In the genomic region with DNA sequence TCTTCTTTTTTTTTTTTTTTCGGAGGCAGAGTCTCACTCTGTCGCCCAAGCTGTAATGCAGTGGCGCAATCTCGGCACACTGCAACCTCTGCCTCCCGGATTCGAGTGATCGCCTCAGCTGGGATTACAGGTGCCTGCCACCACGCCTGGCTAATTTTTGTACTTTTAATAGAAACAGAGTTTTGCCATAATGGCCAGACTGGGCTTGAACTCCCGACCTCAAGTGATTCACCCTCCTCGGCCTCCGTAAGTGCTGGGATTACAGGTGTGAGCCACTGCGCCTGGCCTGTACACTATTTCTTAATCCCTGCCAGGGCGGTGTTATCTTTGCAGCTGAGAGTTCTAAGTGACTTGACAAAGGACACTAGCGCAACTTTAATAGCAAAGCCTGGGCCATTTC, we compare ENCODE assay signal across 1 cellular context.
TF ChIP-seq lines count a peak whose summit lies in the region.

No MANE protein-coding gene starts in this region.

TF ChIP-seq in HCT116, 20 proteins besides CTCF, POLR2A, EP300 and RAD21:
- TF ChIP-seq JUND (IDR thresholded peaks at IDR 0.05) (no peak), EGR1 (IDR thresholded peaks at IDR 0.05; ENCODE audit: low read depth) (no peak), CEBPB (IDR thresholded peaks at IDR 0.05; ENCODE audit: low read depth) (no peak), YY1 (IDR thresholded peaks at IDR 0.05; ENCODE audit: extremely low read depth, insufficient replicate concordance, low read depth, low read length) (no peak), TCF7L2 (IDR thresholded peaks at IDR 0.05; ENCODE audit: borderline replicate concordance, extremely low read depth, insufficient read depth, insufficient read length) (no peak), ELF1 (IDR thresholded peaks at IDR 0.05; ENCODE audit: borderline replicate concordance, low read depth) (no peak), ZNF274 (IDR thresholded peaks at IDR 0.05; ENCODE audit: low read depth, low read length) (no peak), MAX (IDR thresholded peaks at IDR 0.05) (no peak), SRF (IDR thresholded peaks at IDR 0.05; ENCODE audit: low read depth) (no peak), EZH2phosphoT487 (IDR thresholded peaks at IDR 0.05; ENCODE audit: borderline replicate concordance) (no peak)
- TF ChIP-seq, protein P1, sequence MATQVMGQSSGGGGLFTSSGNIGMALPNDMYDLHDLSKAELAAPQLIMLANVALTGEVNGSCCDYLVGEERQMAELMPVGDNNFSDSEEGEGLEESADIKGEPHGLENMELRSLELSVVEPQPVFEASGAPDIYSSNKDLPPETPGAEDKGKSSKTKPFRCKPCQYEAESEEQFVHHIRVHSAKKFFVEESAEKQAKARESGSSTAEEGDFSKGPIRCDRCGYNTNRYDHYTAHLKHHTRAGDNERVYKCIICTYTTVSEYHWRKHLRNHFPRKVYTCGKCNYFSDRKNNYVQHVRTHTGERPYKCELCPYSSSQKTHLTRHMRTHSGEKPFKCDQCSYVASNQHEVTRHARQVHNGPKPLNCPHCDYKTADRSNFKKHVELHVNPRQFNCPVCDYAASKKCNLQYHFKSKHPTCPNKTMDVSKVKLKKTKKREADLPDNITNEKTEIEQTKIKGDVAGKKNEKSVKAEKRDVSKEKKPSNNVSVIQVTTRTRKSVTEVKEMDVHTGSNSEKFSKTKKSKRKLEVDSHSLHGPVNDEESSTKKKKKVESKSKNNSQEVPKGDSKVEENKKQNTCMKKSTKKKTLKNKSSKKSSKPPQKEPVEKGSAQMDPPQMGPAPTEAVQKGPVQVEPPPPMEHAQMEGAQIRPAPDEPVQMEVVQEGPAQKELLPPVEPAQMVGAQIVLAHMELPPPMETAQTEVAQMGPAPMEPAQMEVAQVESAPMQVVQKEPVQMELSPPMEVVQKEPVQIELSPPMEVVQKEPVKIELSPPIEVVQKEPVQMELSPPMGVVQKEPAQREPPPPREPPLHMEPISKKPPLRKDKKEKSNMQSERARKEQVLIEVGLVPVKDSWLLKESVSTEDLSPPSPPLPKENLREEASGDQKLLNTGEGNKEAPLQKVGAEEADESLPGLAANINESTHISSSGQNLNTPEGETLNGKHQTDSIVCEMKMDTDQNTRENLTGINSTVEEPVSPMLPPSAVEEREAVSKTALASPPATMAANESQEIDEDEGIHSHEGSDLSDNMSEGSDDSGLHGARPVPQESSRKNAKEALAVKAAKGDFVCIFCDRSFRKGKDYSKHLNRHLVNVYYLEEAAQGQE (IDR thresholded peaks at IDR 0.05; ENCODE audit: low read depth) = no peak
TF ChIP-seq in HCT116: peak in this region for 0.
